In the genomic region with DNA sequence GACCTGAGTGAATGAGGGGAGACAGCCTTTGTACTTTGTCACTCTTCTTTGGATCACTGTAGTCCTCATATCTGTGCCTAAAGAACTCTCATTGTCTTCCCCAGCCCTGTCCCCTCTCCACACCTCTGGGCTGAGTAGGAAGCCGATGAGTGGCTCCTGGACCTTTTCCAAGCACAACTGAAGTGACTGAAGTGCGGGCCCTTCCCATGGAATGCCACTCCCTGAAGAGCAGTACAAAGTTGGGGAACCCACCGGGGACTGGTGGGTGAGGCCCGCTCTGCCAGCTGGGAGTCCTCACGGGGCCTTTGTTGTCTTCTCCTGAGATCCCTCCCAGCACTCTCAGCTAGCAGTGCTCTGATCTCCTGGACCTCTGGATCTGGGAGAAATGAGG, we compare ENCODE assay signal across 10 cellular contexts.
A peak's percentile ranks its signal among the peaks of the same experiment; 100 is the strongest.
DNase-seq lines count a peak whose midpoint lies in the region; ATAC-seq, FAIRE-seq and TF ChIP-seq lines count a peak whose summit lies in the region.
"Had no signal": no experiment of that assay in that cellular context is flagged by ENCODE, and none has a peak within 500 bp of the region (broad histone marks: within the 10 kb centered on the region; RNA-seq: fewer than 3 reads in every experiment).

No MANE protein-coding gene starts in this region.

- H3K4me3 Mint-ChIP-seq in GM23338 (no peak overlapping the region), astrocyte (ENCODE audit: unreplicated experiment) (no peak overlapping the region)

- peaks cover 21% of the 10 kb centered on the region for H3K36me3 Mint-ChIP-seq in GM23338 (ENCODE audit: low read depth)
- H3K36me3 Mint-ChIP-seq in astrocyte (ENCODE audit: low read depth, unreplicated experiment): peaks cover 28% of the 10 kb centered on the region

- TF ChIP-seq POLR2A in gastrocnemius medialis (IDR thresholded peaks at IDR 0.05): no peak

- H3K36me3 ChIP-seq in GM23338 (ENCODE audit: insufficient read depth) (no peaks in the 10 kb centered on the region), astrocyte (ENCODE audit: insufficient read depth, low read length) (peaks cover 8% of the 10 kb centered on the region), left ventricle myocardium inferior (peaks cover 27% of the 10 kb centered on the region), gastrocnemius medialis (peaks cover 0 to 8% of the 10 kb centered on the region in 2 donors)

- H3K27me3 Mint-ChIP-seq in GM23338 (ENCODE audit: insufficient read depth, low read depth, poor library complexity) (peaks cover 14% of the 10 kb centered on the region), astrocyte (ENCODE audit: low read depth, unreplicated experiment) (no peaks in the 10 kb centered on the region)

- FAIRE-seq in astrocyte (lab: Jason Lieb, UNC): no peak

- H4K20me1 ChIP-seq in GM23338 (replicated peaks; ENCODE audit: insufficient read depth): no peaks in the 10 kb centered on the region; the same call in 1 of the 2 replicates
- peaks cover 12% of the 10 kb centered on the region for H4K20me1 ChIP-seq in astrocyte (ENCODE audit: insufficient read depth, low read length)

- H3K9me3 Mint-ChIP-seq in GM23338 (no peaks in the 10 kb centered on the region), astrocyte (ENCODE audit: unreplicated experiment) (no peaks in the 10 kb centered on the region)

- in situ Hi-C loops in gastrocnemius medialis (cut with MboI; ENCODE audit: low sequenced_read_pairs in 4 of 4): no loop called here

- peak overlapping the region; percentile 79 for H3K9ac ChIP-seq in astrocyte (ENCODE audit: low read length)

- no peaks in the 10 kb centered on the region for H3K27me3 ChIP-seq in GM23338 (ENCODE audit: insufficient read depth)
- H3K27me3 ChIP-seq in astrocyte (ENCODE audit: insufficient read depth, low read length): no peaks in the 10 kb centered on the region
- H3K27me3 ChIP-seq in left ventricle myocardium inferior (ENCODE audit: low read depth): no peaks in the 10 kb centered on the region
- no peaks in the 10 kb centered on the region for H3K27me3 ChIP-seq in gastrocnemius medialis
- H3K27me3 ChIP-seq: MG63, neutrophil had no signal

- TF ChIP-seq CTCF in GM23338 (conservative IDR thresholded peaks at IDR 0.05; ENCODE audit: low read depth in 2 of 2): no peak
- TF ChIP-seq CTCF in astrocyte (IDR thresholded peaks at IDR 0.05; ENCODE audit: insufficient read depth, low read depth, low read length): no peak
- no peak for TF ChIP-seq CTCF in left ventricle myocardium inferior (IDR thresholded peaks at IDR 0.05; ENCODE audit: borderline replicate concordance)
- no peak for TF ChIP-seq CTCF in gastrocnemius medialis (IDR thresholded peaks at IDR 0.05 in 4 of 5, conservative IDR thresholded peaks at IDR 0.05 in 1 of 5)

- H3K27ac ChIP-seq in GM23338 (ENCODE audit: low read depth) (no peak overlapping the region), astrocyte (ENCODE audit: low read depth, low read length) (peak overlapping the region; percentile 96), left ventricle myocardium inferior (replicated peaks) (peak overlapping the region; percentile 71), gastrocnemius medialis (peak overlapping the region; percentile 85 to 99 (median 95))
- H3K27ac ChIP-seq: neutrophil had no signal

- H3K4me2 ChIP-seq in GM23338 (peak overlapping the region; percentile 18; the same call in 1 of the 2 replicates), astrocyte (ENCODE audit: low read length) (peak overlapping the region; percentile 74)

- peaks cover 47% of the 10 kb centered on the region for H3K4me1 Mint-ChIP-seq in GM23338
- H3K4me1 Mint-ChIP-seq in astrocyte (ENCODE audit: low read depth, unreplicated experiment): peaks cover 32% of the 10 kb centered on the region

- peaks cover 15% of the 10 kb centered on the region; the same call in 1 of the 2 replicates for H3F3A ChIP-seq in GM23338 (replicated peaks; ENCODE audit: low read depth)

- ATAC-seq in GM23338: no peak
- no peak for ATAC-seq in gastrocnemius medialis
- ATAC-seq in HG02759 (IDR thresholded peaks at IDR 0.05; ENCODE audit: unreplicated experiment): no peak
- no peak for ATAC-seq in HG03469 (IDR thresholded peaks at IDR 0.05; ENCODE audit: unreplicated experiment)
- no peak for ATAC-seq in HG02623 (IDR thresholded peaks at IDR 0.05; ENCODE audit: unreplicated experiment)

- H2AFZ ChIP-seq in GM23338 (no peak overlapping the region), astrocyte (ENCODE audit: low read depth, low read length) (no peak overlapping the region)

- H3K27ac Mint-ChIP-seq in GM23338 (no peak overlapping the region), astrocyte (ENCODE audit: unreplicated experiment) (no peak overlapping the region)

- no peak overlapping the region for H3K4me3 ChIP-seq in GM23338
- H3K4me3 ChIP-seq in astrocyte (ENCODE audit: insufficient read depth, low read depth, low read length): no peak overlapping the region
- no peak overlapping the region for H3K4me3 ChIP-seq in left ventricle myocardium inferior
- H3K4me3 ChIP-seq in gastrocnemius medialis: no peak overlapping the region
- H3K4me3 ChIP-seq: MG63 had no signal

- intact Hi-C loops in left ventricle myocardium inferior (cut with micrococcal nuclease) (no loop called here), gastrocnemius medialis (cut with DNase I; ENCODE audit: low total_unique reads) (no loop called here)

- DNase-seq in GM23338 (ENCODE audit: low spot score) (no peak), astrocyte (ENCODE audit: low read depth) (peak; percentile 49), left ventricle myocardium inferior (no peak), gastrocnemius medialis (no peak)
- DNase-seq: anterior cingulate cortex, MG63 had no signal

- no peaks in the 10 kb centered on the region for H3K9me2 ChIP-seq in GM23338 (ENCODE audit: insufficient read depth)

- H3K79me2 ChIP-seq in GM23338 (replicated peaks; ENCODE audit: insufficient read depth): no peaks in the 10 kb centered on the region
- peaks cover 60% of the 10 kb centered on the region for H3K79me2 ChIP-seq in astrocyte (ENCODE audit: insufficient read depth, low read length)

- H3K4me1 ChIP-seq in GM23338 (ENCODE audit: insufficient read depth): peaks cover 28% of the 10 kb centered on the region
- peaks cover 47% of the 10 kb centered on the region for H3K4me1 ChIP-seq in astrocyte (ENCODE audit: insufficient read depth, low read length)
- H3K4me1 ChIP-seq in left ventricle myocardium inferior: peaks cover 79% of the 10 kb centered on the region
- peaks cover 81 to 86% of the 10 kb centered on the region in 2 donors for H3K4me1 ChIP-seq in gastrocnemius medialis

- H3K9me3 ChIP-seq in astrocyte (ENCODE audit: insufficient read depth, low read depth, low read length) (no peaks in the 10 kb centered on the region), left ventricle myocardium inferior (replicated peaks) (no peaks in the 10 kb centered on the region), gastrocnemius medialis (no peaks in the 10 kb centered on the region)
- H3K9me3 ChIP-seq: MG63, neutrophil had no signal

TF ChIP-seq in GM23338, 12 proteins besides CTCF, POLR2A, EP300 and RAD21 (continues in another document):
- TF ChIP-seq ZNF114 (CRISPR knock-in tag; IDR thresholded peaks at IDR 0.05) (no peak), NANOG (IDR thresholded peaks at IDR 0.05; ENCODE audit: borderline replicate concordance) (no peak), JUNB (IDR thresholded peaks at IDR 0.05; ENCODE audit: unreplicated experiment) (no peak), EZH2 (IDR thresholded peaks at IDR 0.05; ENCODE audit: low read depth, unreplicated experiment) (no peak), POLR2AphosphoS5 (IDR thresholded peaks at IDR 0.05; ENCODE audit: low read depth) (no peak), EZH2phosphoT487 (IDR thresholded peaks at IDR 0.05; ENCODE audit: unreplicated experiment) (no peak), STAT1 (IDR thresholded peaks at IDR 0.05; ENCODE audit: unreplicated experiment) (no peak)
